Comparison of ENCODE assay signal across 7 cellular contexts in genomic region chr1:119275145-119275929, GRCh38.
DNase-seq lines count a peak whose midpoint lies in the region; FAIRE-seq lines count a peak whose summit lies in the region.

No MANE protein-coding gene starts in this region.

- FAIRE-seq in urothelium cell line (lab: Jason Lieb, UNC) = no peak

- DNase-seq in ELF-1 (ENCODE audit: low read depth, low spot score) (peak; percentile 55), H4 (ENCODE audit: low spot score) (peak; percentile 71), NCI-H1092 (lab: John Stamatoyannopoulos, UW) (peak; percentile 12), T-helper 9 cell (peak; percentile 3), dermis microvascular lymphatic vessel endothelial cell (ENCODE audit: low read depth in 2 of 2) (peak; percentile 31 to 67), midbrain (lab: John Stamatoyannopoulos, UW) (peak; percentile 31), urothelium cell line (ENCODE audit: low spot score) (peak; percentile 64)

Comparison
In these comparisons a context has a peak if more than half of its experiments do, and no peak if none do; other contexts are left out.
1. Peak in every context shown above with its lines: DNase-seq.
2. DNase-seq: peak in every context shown above with its lines; median percentile 71 in H4; 64 in urothelium cell line; 55 in ELF-1; 49 in dermis microvascular lymphatic vessel endothelial cell; 31 in midbrain; 12 in NCI-H1092; 3 in T-helper 9 cell.